ENCODE assay signal across 9 cellular contexts in genomic region chr9:110255064-110255416, GRCh38. TPM values are rescaled to one million over a fixed set of nuclear protein-coding genes. Genes with fewer than 3 reads are reported as not detected.
DNase-seq lines count a peak whose midpoint lies in the region; ATAC-seq and TF ChIP-seq lines count a peak whose summit lies in the region.
"Had no signal": no experiment of that assay in that cellular context is flagged by ENCODE, and none has a peak within 500 bp of the region (broad histone marks: within the 10 kb centered on the region; RNA-seq: fewer than 3 reads in every experiment).

No MANE protein-coding gene starts in this region.

- no peak for TF ChIP-seq EP300 in esophagus muscularis mucosa (IDR thresholded peaks at IDR 0.05)

- WGBS in esophagus muscularis mucosa: 11% methylated on average over 16 of the region's 16 CpGs
- 3% methylated on average over 16 of the region's 16 CpGs for WGBS in prostate gland

- DNase-seq in GM12864 (ENCODE audit: low read depth) (no peak), RWPE1 (ENCODE audit: low spot score) (no peak), esophagus muscularis mucosa (ENCODE audit: extremely low spot score) (no peak), prostate gland (ENCODE audit: low spot score) (peak; percentile 6)

- intact Hi-C loops in esophagus muscularis mucosa (cut with DNase I) (no loop called here), prostate gland (cut with DNase I) (loop anchor here (10.0 kb wide), 1 partner anchor 70 kb away; no protein-coding TSS in a partner anchor)

- no peaks in the 10 kb centered on the region for H3K9me3 ChIP-seq in esophagus muscularis mucosa
- H3K9me3 ChIP-seq in prostate gland: no peaks in the 10 kb centered on the region

- H3K36me3 ChIP-seq in esophagus muscularis mucosa (peaks cover 0 to 12% (median 6%) of the 10 kb centered on the region in 4 donors), prostate gland (no peaks in the 10 kb centered on the region)

- CTCF ChIA-PET in RWPE1 (lab: Yijun Ruan, JAX): no interaction called here

- POLR2A ChIA-PET in RWPE1 (lab: Yijun Ruan, JAX; ENCODE audit: low non-redundant PET): no interaction called here

- ATAC-seq in HG03432 (IDR thresholded peaks at IDR 0.05; ENCODE audit: unreplicated experiment) (no peak), HG02884 (IDR thresholded peaks at IDR 0.05; ENCODE audit: unreplicated experiment) (no peak), GM21786 (IDR thresholded peaks at IDR 0.05; ENCODE audit: unreplicated experiment) (no peak), GM21447 (IDR thresholded peaks at IDR 0.05; ENCODE audit: unreplicated experiment) (no peak)

- H3K27ac ChIP-seq in RWPE1: peak overlapping the region; percentile 94
- peak overlapping the region; percentile 93 to 96 (median 94) for H3K27ac ChIP-seq in esophagus muscularis mucosa (replicated peaks in 1 of 4)
- H3K27ac ChIP-seq in prostate gland: peak overlapping the region; percentile 89 to 92

- TF ChIP-seq POLR2A in esophagus muscularis mucosa (IDR thresholded peaks at IDR 0.05; ENCODE audit: low read depth): no peak
- TF ChIP-seq POLR2A in prostate gland (IDR thresholded peaks at IDR 0.05): no peak

- H3K4me1 ChIP-seq in esophagus muscularis mucosa (peaks cover 11 to 54% (median 42%) of the 10 kb centered on the region in 4 donors), prostate gland (replicated peaks) (no peaks in the 10 kb centered on the region)

- H3K4me3 ChIP-seq in GM12864 (ENCODE audit: low read depth, low read length) (peak overlapping the region; percentile 72), esophagus muscularis mucosa (peak overlapping the region; percentile 78 to 99 (median 91)), prostate gland (peak overlapping the region; percentile 84 to 95)

- H3K27me3 ChIP-seq in esophagus muscularis mucosa (no peaks in the 10 kb centered on the region), prostate gland (replicated peaks; ENCODE audit: insufficient read depth) (no peaks in the 10 kb centered on the region)

- no peak for TF ChIP-seq CTCF in GM12864 (IDR thresholded peaks at IDR 0.05; ENCODE audit: low read depth, low read length, missing control alignments)
- no peak for TF ChIP-seq CTCF in RWPE1 (conservative IDR thresholded peaks at IDR 0.05; ENCODE audit: low read depth)
- no peak for TF ChIP-seq CTCF in esophagus muscularis mucosa (IDR thresholded peaks at IDR 0.05)
- TF ChIP-seq CTCF in prostate gland (IDR thresholded peaks at IDR 0.05): no peak

RNA-seq across cellular contexts. Expression of gene TXN, which starts 1.3 kb away (rescaled TPM):
- total RNA-seq in esophagus muscularis mucosa (100 to 1,000 TPM; 158 to 213 (median 178) TPM), prostate gland (100 to 1,000 TPM in 1 of 2 donors, 10 to 100 TPM in 1; 56.9 to 164 TPM)

RNA-seq across cellular contexts. Expression of gene C9orf152, which starts 47.1 kb away (rescaled TPM):
- total RNA-seq in esophagus muscularis mucosa: not detected
- 10 to 100 TPM in 1 of 2 donors, 1 to 10 TPM in 1; 9.0 to 32.6 TPM for total RNA-seq in prostate gland
- total RNA-seq: NCI-H460 had no signal

Comparison
In these comparisons a context has a peak if more than half of its experiments do, and no peak if none do; other contexts are left out.
1. RNA of gene C9orf152, which starts 47.1 kb away (total RNA-seq): 9.0 to 32.6 TPM in prostate gland; not detected in esophagus muscularis mucosa; every median in the first group is over 4 times any median in the second.
2. Peak in every context shown above with its lines, with median percentiles within 50 percentile points of each other: H3K4me3 ChIP-seq and H3K27ac ChIP-seq.